ENCODE assay signal across 18 cellular contexts in genomic region chr7:158955146-158955870, GRCh38.
A peak's percentile ranks its signal among the peaks of the same experiment; 100 is the strongest.
DNase-seq lines count a peak whose midpoint lies in the region; ATAC-seq, FAIRE-seq and TF ChIP-seq lines count a peak whose summit lies in the region.
"Had no signal": no experiment of that assay in that cellular context is flagged by ENCODE, and none has a peak within 500 bp of the region (broad histone marks: within the 10 kb centered on the region; RNA-seq: fewer than 3 reads in every experiment).

No MANE protein-coding gene starts in this region.

- TF ChIP-seq POLR2A in prostate gland (IDR thresholded peaks at IDR 0.05): no peak

- H3K36me3 ChIP-seq in SK-N-SH (replicated peaks in 1 of 2; ENCODE audit: control insufficient read depth in 1 of 2, insufficient read depth in 2 of 2, low read length in 1 of 2) (peaks cover 0 to 7% of the 10 kb centered on the region in 2 experiments), prostate gland (no peaks in the 10 kb centered on the region)

- peak overlapping the region; percentile 13 for H3K27ac Mint-ChIP-seq in nephron progenitor cell

- intact Hi-C loops in prostate gland (cut with DNase I): no loop called here

- H3K4me2 ChIP-seq in SK-N-SH: no peak overlapping the region
- H3K4me2 ChIP-seq: BLaER1 treated with 17β-estradiol and CSF1 and Interleukin-3, amounts not matched to agents 10 nM and 100 nM had no signal

- H4K20me1 ChIP-seq in SK-N-SH (ENCODE audit: insufficient read depth): no peaks in the 10 kb centered on the region
- H4K20me1 ChIP-seq: BLaER1 treated with 17β-estradiol and CSF1 and Interleukin-3, amounts not matched to agents 10 nM and 100 nM had no signal

- H3K9me3 ChIP-seq in SK-N-SH: no peaks in the 10 kb centered on the region
- no peaks in the 10 kb centered on the region for H3K9me3 ChIP-seq in prostate gland

- no peak for TF ChIP-seq RAD21 in SK-N-SH (IDR thresholded peaks at IDR 0.05; ENCODE audit: low read length)

- CTCF ChIA-PET in SK-N-SH (lab: Yijun Ruan, JAX): interaction anchor here (1.2 to 8.5 kb wide), 2 partner anchors 21 to 69 kb away, joined by 4 to 61 read pairs; no protein-coding TSS in a partner anchor

- DNase-seq in SK-N-SH (peak; percentile 32), choroid plexus epithelial cell (ENCODE audit: low read depth) (peak; percentile 21), nephron progenitor cell (no peak), prostate gland (ENCODE audit: low spot score) (no peak), GM19239 (ENCODE audit: insufficient read length, low spot score) (no peak)
- DNase-seq: GDM1, IMR-90, NCI-H2029 treated with DMSO at 0.1 percent for 48 hours, NCI-H2171 treated with DMSO at 0.1 percent for 48 hours, NCI-H510A treated with DMSO at 0.1 percent for 48 hours, RPMI8226, SIG-M5 had no signal

- peaks cover 36% of the 10 kb centered on the region for H3K36me3 Mint-ChIP-seq in nephron progenitor cell (ENCODE audit: low read depth)

- peaks cover 0 to 17% of the 10 kb centered on the region in 2 experiments; a peak in 1 of 4 replicates for H3K4me1 ChIP-seq in SK-N-SH (ENCODE audit: control insufficient read depth in 1 of 2, insufficient read depth in 2 of 2, low read depth in 1 of 2, low read length in 1 of 2)
- no peaks in the 10 kb centered on the region for H3K4me1 ChIP-seq in prostate gland (replicated peaks)

- peaks cover 11% of the 10 kb centered on the region for H3K4me1 Mint-ChIP-seq in nephron progenitor cell

- no peak overlapping the region for H3K4me3 ChIP-seq in SK-N-SH (ENCODE audit: low read depth in 2 of 2, low read length in 1 of 2)
- H3K4me3 ChIP-seq in choroid plexus epithelial cell (ENCODE audit: low read depth, low read length): no peak overlapping the region
- no peak overlapping the region for H3K4me3 ChIP-seq in prostate gland
- H3K4me3 ChIP-seq: BLaER1 treated with 17β-estradiol and CSF1 and Interleukin-3, amounts not matched to agents 10 nM and 100 nM; GM12878 had no signal

- peaks cover 22% of the 10 kb centered on the region for H3K27me3 ChIP-seq in SK-N-SH (ENCODE audit: insufficient read depth)
- H3K27me3 ChIP-seq in prostate gland (replicated peaks; ENCODE audit: insufficient read depth): no peaks in the 10 kb centered on the region

- peaks cover 18% of the 10 kb centered on the region for H3K9me3 Mint-ChIP-seq in nephron progenitor cell

- TF ChIP-seq CTCF in SK-N-SH (IDR thresholded peaks at IDR 0.05) (no peak), choroid plexus epithelial cell (conservative IDR thresholded peaks at IDR 0.05; ENCODE audit: low read depth, low read length) (no peak), nephron progenitor cell (IDR thresholded peaks at IDR 0.05) (no peak), prostate gland (IDR thresholded peaks at IDR 0.05) (no peak)

- POLR2A ChIA-PET in SK-N-SH (lab: Yijun Ruan, JAX): no interaction called here

- no peak for FAIRE-seq in GM19239 (lab: Jason Lieb, UNC)
- FAIRE-seq: A204.1, GM12878, H1 had no signal

- 79% methylated on average over 18 of the region's 18 CpGs for WGBS in SK-N-SH (ENCODE audit: low lambda C conversion rate)
- WGBS in prostate gland: 80% methylated on average over 18 of the region's 18 CpGs

- H3K4me3 Mint-ChIP-seq in nephron progenitor cell: no peak overlapping the region

- no peak for TF ChIP-seq EP300 in SK-N-SH (IDR thresholded peaks at IDR 0.05; ENCODE audit: borderline replicate concordance in 1 of 2, low read depth in 1 of 2, low read length in 1 of 2)

- no peak overlapping the region for H3K9ac ChIP-seq in SK-N-SH
- H3K9ac ChIP-seq: BLaER1 treated with 17β-estradiol and CSF1 and Interleukin-3, amounts not matched to agents 10 nM and 100 nM had no signal

- no peaks in the 10 kb centered on the region for H3K79me2 ChIP-seq in SK-N-SH (ENCODE audit: insufficient read depth)

- no peaks in the 10 kb centered on the region for H3K9me2 ChIP-seq in SK-N-SH

- no peak overlapping the region for H2AFZ ChIP-seq in SK-N-SH (ENCODE audit: low read depth)

- H3F3A ChIP-seq in SK-N-SH (replicated peaks; ENCODE audit: insufficient read depth): no peaks in the 10 kb centered on the region

- H3K27ac ChIP-seq in SK-N-SH (ENCODE audit: low read depth in 2 of 2, low read length in 1 of 2) (no peak overlapping the region), prostate gland (no peak overlapping the region)
- H3K27ac ChIP-seq: BLaER1 treated with 17β-estradiol and CSF1 and Interleukin-3, amounts not matched to agents 10 nM and 100 nM had no signal

- ATAC-seq in SK-N-SH treated with all-trans-retinoic acid at 6 μM for 48 hours (no peak), GM18861 (IDR thresholded peaks at IDR 0.05; ENCODE audit: unreplicated experiment) (no peak)
- ATAC-seq: GM12878 had no signal

- peaks cover 4% of the 10 kb centered on the region for H3K27me3 Mint-ChIP-seq in nephron progenitor cell (ENCODE audit: low read depth, poor library complexity)

TF ChIP-seq in SK-N-SH, 30 proteins besides CTCF, POLR2A, EP300 and RAD21 (continues in another document):
- TF ChIP-seq REST (IDR thresholded peaks at IDR 0.05; ENCODE audit: low read depth, low read length) (no peak), CHD2 (IDR thresholded peaks at IDR 0.05; ENCODE audit: low read length, partially characterized antibody) (no peak), TCF12 (IDR thresholded peaks at IDR 0.05) (no peak), GATA2 (CRISPR knock-in tag; IDR thresholded peaks at IDR 0.05) (no peak), MEF2A (IDR thresholded peaks at IDR 0.05; ENCODE audit: borderline replicate concordance, low read depth) (no peak)

TF ChIP-seq in SK-N-SH treated with all-trans-retinoic acid at 6 μM for 48 hours, 23 proteins besides CTCF, POLR2A, EP300 and RAD21:
- TF ChIP-seq ESRRG (CRISPR knock-in tag; IDR thresholded peaks at IDR 0.05): no peak
- TF ChIP-seq CSDC2 (CRISPR knock-in tag; IDR thresholded peaks at IDR 0.05): no peak
- TF ChIP-seq TOX (CRISPR knock-in tag; IDR thresholded peaks at IDR 0.05; ENCODE audit: borderline replicate concordance): no peak
- TF ChIP-seq SNAI2 (CRISPR knock-in tag; IDR thresholded peaks at IDR 0.05): no peak
- TF ChIP-seq GLIS3 (CRISPR knock-in tag; IDR thresholded peaks at IDR 0.05): no peak
- TF ChIP-seq, protein P1, sequence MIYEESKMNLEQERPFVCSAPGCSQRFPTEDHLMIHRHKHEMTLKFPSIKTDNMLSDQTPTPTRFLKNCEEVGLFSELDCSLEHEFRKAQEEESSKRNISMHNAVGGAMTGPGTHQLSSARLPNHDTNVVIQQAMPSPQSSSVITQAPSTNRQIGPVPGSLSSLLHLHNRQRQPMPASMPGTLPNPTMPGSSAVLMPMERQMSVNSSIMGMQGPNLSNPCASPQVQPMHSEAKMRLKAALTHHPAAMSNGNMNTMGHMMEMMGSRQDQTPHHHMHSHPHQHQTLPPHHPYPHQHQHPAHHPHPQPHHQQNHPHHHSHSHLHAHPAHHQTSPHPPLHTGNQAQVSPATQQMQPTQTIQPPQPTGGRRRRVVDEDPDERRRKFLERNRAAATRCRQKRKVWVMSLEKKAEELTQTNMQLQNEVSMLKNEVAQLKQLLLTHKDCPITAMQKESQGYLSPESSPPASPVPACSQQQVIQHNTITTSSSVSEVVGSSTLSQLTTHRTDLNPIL (CRISPR knock-in tag; IDR thresholded peaks at IDR 0.05; ENCODE audit: low read depth): no peak
- TF ChIP-seq PPARA (CRISPR knock-in tag; IDR thresholded peaks at IDR 0.05; ENCODE audit: borderline replicate concordance): no peak
- TF ChIP-seq OSR1 (CRISPR knock-in tag; IDR thresholded peaks at IDR 0.05): no peak
- no peak for TF ChIP-seq ZFP30 (CRISPR knock-in tag; IDR thresholded peaks at IDR 0.05)
- no peak for TF ChIP-seq ZNF70 (CRISPR knock-in tag; IDR thresholded peaks at IDR 0.05)
- TF ChIP-seq ISL1 (CRISPR knock-in tag; IDR thresholded peaks at IDR 0.05): no peak
- TF ChIP-seq, protein P2, sequence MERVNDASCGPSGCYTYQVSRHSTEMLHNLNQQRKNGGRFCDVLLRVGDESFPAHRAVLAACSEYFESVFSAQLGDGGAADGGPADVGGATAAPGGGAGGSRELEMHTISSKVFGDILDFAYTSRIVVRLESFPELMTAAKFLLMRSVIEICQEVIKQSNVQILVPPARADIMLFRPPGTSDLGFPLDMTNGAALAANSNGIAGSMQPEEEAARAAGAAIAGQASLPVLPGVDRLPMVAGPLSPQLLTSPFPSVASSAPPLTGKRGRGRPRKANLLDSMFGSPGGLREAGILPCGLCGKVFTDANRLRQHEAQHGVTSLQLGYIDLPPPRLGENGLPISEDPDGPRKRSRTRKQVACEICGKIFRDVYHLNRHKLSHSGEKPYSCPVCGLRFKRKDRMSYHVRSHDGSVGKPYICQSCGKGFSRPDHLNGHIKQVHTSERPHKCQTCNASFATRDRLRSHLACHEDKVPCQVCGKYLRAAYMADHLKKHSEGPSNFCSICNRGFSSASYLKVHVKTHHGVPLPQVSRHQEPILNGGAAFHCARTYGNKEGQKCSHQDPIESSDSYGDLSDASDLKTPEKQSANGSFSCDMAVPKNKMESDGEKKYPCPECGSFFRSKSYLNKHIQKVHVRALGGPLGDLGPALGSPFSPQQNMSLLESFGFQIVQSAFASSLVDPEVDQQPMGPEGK (CRISPR knock-in tag; IDR thresholded peaks at IDR 0.05; ENCODE audit: borderline replicate concordance): no peak
- TF ChIP-seq ARNTL (CRISPR knock-in tag; IDR thresholded peaks at IDR 0.05; ENCODE audit: borderline replicate concordance, low read depth): no peak
- no peak for TF ChIP-seq RARB (CRISPR knock-in tag; IDR thresholded peaks at IDR 0.05)
- no peak for TF ChIP-seq ZFP3 (CRISPR knock-in tag; IDR thresholded peaks at IDR 0.05)
- no peak for TF ChIP-seq ZNF8 (CRISPR knock-in tag; IDR thresholded peaks at IDR 0.05)

Comparison
In these comparisons a context has a peak if more than half of its experiments do, and no peak if none do; other contexts are left out.
1. DNase-seq: peak in SK-N-SH (single experiment) and choroid plexus epithelial cell (single experiment); none in nephron progenitor cell (single experiment), prostate gland (single experiment) and GM19239 (single experiment).